7 cellular contexts compared by ENCODE assay signal in the genomic region with DNA sequence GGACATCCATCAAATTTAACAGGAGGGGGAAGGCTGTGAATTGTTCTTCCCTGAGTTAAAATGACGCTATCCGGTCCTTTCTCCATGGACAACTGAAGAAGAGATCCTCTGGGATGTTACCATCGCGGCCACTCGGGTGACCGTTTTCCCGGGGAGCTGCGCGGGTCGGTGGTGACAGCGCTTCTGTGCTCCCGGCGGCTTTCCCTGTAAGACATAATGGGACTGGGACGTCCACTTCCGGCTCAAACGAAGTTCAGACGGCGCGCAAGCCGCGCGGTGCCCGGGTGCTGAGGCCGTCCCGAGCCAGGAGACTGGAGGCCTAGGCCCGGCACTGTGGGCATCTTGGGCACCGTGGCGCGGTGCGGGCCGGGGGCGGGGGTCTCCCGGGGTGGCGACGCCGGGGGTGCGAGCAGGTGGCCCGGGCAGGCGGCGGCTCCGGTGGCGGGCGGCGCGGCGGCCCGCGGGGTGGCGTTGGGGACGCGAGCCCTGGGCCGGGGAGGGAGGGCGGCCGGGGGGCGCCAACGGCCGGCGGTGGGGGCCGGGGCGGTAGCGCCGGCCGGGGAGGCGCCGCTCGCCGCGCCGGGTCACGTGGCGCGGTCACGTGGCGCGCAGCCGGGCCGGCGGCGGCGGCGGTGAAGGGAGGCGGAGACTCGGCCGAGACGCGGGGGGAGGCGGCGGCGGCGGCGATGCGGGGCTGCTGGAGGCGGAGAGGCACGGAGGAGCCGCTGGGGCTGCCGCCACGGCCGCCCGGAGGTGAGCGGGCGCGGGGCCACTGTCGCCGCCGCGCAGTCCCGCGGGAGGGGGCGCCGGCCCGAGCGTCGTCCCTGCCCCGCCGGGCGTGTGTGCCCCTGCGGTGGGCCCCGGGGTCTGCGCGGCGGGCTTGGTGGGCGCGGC.
DNase-seq lines count a peak whose midpoint lies in the region; ATAC-seq, FAIRE-seq and TF ChIP-seq lines count a peak whose summit lies in the region.

No MANE protein-coding gene starts in this region.

- peak overlapping the region; percentile 98 for H3K27ac ChIP-seq in WERI-Rb-1

- H3K27me3 ChIP-seq in WERI-Rb-1 (ENCODE audit: insufficient read depth, low read depth, severe bottlenecking) (no peaks in the 10 kb centered on the region), bronchial epithelial cell (ENCODE audit: control insufficient read depth, insufficient read depth, low read length) (no peaks in the 10 kb centered on the region)

- H3K4me3 ChIP-seq in WERI-Rb-1 (ENCODE audit: low read depth, low read length) (peak overlapping the region; percentile 69), bronchial epithelial cell (ENCODE audit: low read depth, low read length) (peak overlapping the region; percentile 58)

- H3K36me3 ChIP-seq in WERI-Rb-1 (peaks cover 20% of the 10 kb centered on the region), bronchial epithelial cell (ENCODE audit: control insufficient read depth, insufficient read depth, low read length) (no peaks in the 10 kb centered on the region)

- ATAC-seq in HG02678 (IDR thresholded peaks at IDR 0.05; ENCODE audit: unreplicated experiment): peak; percentile 83

- TF ChIP-seq POLR2A in GM15510 (IDR thresholded peaks at IDR 0.05; ENCODE audit: borderline replicate concordance, extremely low read depth, insufficient read length): peak; percentile 38

- no peak for TF ChIP-seq CTCF in WERI-Rb-1 (IDR thresholded peaks at IDR 0.05; ENCODE audit: low read depth, low read length)
- no peak for TF ChIP-seq CTCF in bronchial epithelial cell (IDR thresholded peaks at IDR 0.05; ENCODE audit: insufficient read depth, low read length, severe bottlenecking)

- no peak for FAIRE-seq in bronchial epithelial cell (lab: Jason Lieb, UNC)

- no peaks in the 10 kb centered on the region for H3K9me3 ChIP-seq in WERI-Rb-1 (ENCODE audit: severe bottlenecking)

- DNase-seq in NCI-H146 treated with DMSO at 0.1 percent for 48 hours (lab: John Stamatoyannopoulos, UW; ENCODE audit: unreplicated experiment) (peak; percentile 74), WERI-Rb-1 (peak; percentile 83), bronchial epithelial cell (ENCODE audit: low read depth) (peak; percentile 25), iris pigment epithelial cell (ENCODE audit: low read depth) (peak; percentile 59)
- peak; percentile 24 to 58 for DNase-seq in stimulated activated CD4-positive, alpha-beta T cell treated with anti-CD3 and anti-CD28 coated beads, Interleukin-12 subunit alpha, Interleukin-12 subunit beta, amount 100 ng/mL, for 24 hours (ENCODE audit: low read depth in 2 of 2)

Comparison
In these comparisons a context has a peak if more than half of its experiments do, and no peak if none do; other contexts are left out.
1. Peak in every context shown above with its lines: DNase-seq, ATAC-seq, H3K4me3 ChIP-seq and H3K27ac ChIP-seq.
2. DNase-seq: peak in every context shown above with its lines; median percentile 83 in WERI-Rb-1; 74 in NCI-H146 treated with DMSO at 0.1 percent for 48 hours; 59 in iris pigment epithelial cell; 41 in stimulated activated CD4-positive, alpha-beta T cell treated with anti-CD3 and anti-CD28 coated beads, Interleukin-12 subunit alpha, Interleukin-12 subunit beta, amount 100 ng/mL, for 24 hours; 25 in bronchial epithelial cell.